Comparison of ENCODE assay signal across 9 cellular contexts in the genomic region with DNA sequence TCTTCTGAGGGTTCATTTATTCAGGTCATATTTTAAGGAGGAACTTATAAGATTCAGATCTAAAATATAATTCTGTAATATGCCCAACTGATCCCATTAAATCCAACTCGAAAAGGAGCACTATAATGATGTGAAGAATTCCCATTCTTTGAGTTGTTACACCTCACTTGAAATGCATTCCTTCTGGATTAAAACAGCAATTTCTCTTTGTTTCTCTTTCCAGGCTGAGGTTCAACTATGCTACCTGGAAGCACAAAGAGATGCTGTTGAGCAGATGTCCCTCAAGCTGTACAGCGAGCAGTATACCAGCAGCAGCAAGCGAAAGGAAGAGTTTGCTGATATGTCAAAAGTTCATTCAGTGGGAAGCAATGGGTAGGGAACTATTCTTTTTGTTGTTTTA.
"Had no signal": no experiment of that assay in that cellular context is flagged by ENCODE, and none has a peak within 500 bp of the region (broad histone marks: within the 10 kb centered on the region; RNA-seq: fewer than 3 reads in every experiment).

No MANE protein-coding gene starts in this region.

- H3K4me3 ChIP-seq: GM23338, HAP-1 had no signal

- ATAC-seq: GM23338, HCT116 had no signal

- H3K36me3 ChIP-seq: HAP-1 had no signal

- H3K9me3 ChIP-seq: HAP-1 had no signal

- FAIRE-seq: H1, HTR-8/SVneo had no signal

- H3K27ac Mint-ChIP-seq: GM23338, HFFc6 had no signal

- H3K9me3 Mint-ChIP-seq: GM23338, HFFc6 had no signal

- DNase-seq: H7, HFFc6, IMR-90, KBM-7 had no signal

- H3K4me3 Mint-ChIP-seq: GM23338, HFFc6 had no signal
